Comparison of ENCODE assay signal across 8 cellular contexts in the genomic region with DNA sequence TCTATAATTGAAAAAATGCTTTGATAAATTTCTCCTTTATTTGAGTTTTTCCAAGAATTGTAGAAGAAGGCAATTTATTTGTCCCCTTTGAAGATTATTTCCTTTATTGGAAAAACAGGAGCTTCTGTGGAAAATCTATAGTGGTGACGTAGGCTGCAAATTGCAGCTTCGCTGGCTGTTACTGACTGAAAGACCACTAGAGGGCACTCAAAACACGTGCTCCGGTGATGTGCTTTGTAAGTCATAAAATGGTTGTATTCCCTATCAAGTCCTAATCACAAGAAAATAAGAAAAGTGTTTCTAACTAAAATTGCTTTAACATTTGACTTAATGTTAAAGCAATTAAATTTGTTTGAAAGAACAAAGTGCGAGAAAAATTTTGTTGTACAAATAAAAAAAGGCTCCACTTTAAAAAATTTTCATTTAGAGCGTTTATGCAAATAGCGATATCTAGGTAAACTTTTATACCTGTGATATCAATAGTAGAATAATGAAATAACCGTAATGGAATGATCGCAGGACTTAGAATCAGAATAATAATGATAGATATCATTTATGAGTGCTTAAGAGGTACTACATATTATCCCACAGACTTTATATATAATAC.
DNase-seq lines count a peak whose midpoint lies in the region; ATAC-seq, FAIRE-seq and TF ChIP-seq lines count a peak whose summit lies in the region.

No MANE protein-coding gene starts in this region.

- no peak overlapping the region for H3K4me3 ChIP-seq in foreskin fibroblast (ENCODE audit: low read depth in 1 of 2, low read length in 2 of 2)
- no peak overlapping the region for H3K4me3 ChIP-seq in pancreas

- H3K4me3 Mint-ChIP-seq in CD4-positive, alpha-beta T cell = no peak overlapping the region
- no peak overlapping the region for H3K4me3 Mint-ChIP-seq in stimulated activated effector memory CD8-positive, alpha-beta T cell treated with anti-CD3 and anti-CD28 coated beads, Interleukin-12 subunit alpha, Interleukin-12 subunit beta, amount 100 ng/mL, for 72 hours

- CTCF ChIA-PET in CD4-positive, alpha-beta T cell (lab: Charles Lee) = no interaction called here

- H3K9me3 Mint-ChIP-seq in CD4-positive, alpha-beta T cell = no peaks in the 10 kb centered on the region
- peaks cover 6% of the 10 kb centered on the region for H3K9me3 Mint-ChIP-seq in stimulated activated effector memory CD8-positive, alpha-beta T cell treated with anti-CD3 and anti-CD28 coated beads, Interleukin-12 subunit alpha, Interleukin-12 subunit beta, amount 100 ng/mL, for 72 hours

- H3K27me3 ChIP-seq in CD4-positive, alpha-beta T cell (ENCODE audit: control insufficient read depth, insufficient read depth, low read length) = no peaks in the 10 kb centered on the region
- H3K27me3 ChIP-seq in pancreas = no peaks in the 10 kb centered on the region

- H3K4me1 Mint-ChIP-seq in CD4-positive, alpha-beta T cell (ENCODE audit: low read depth) = no peaks in the 10 kb centered on the region
- H3K4me1 Mint-ChIP-seq in stimulated activated effector memory CD8-positive, alpha-beta T cell treated with anti-CD3 and anti-CD28 coated beads, Interleukin-12 subunit alpha, Interleukin-12 subunit beta, amount 100 ng/mL, for 72 hours = no peaks in the 10 kb centered on the region

- H3K27ac ChIP-seq in CD4-positive, alpha-beta T cell (ENCODE audit: low read depth, low read length) = no peak overlapping the region
- H3K27ac ChIP-seq in pancreas = no peak overlapping the region

- H3K27me3 Mint-ChIP-seq in CD4-positive, alpha-beta T cell = no peaks in the 10 kb centered on the region

- intact Hi-C loops in CD4-positive, alpha-beta T cell (cut with DNase I, micrococcal nuclease) = no loop called here
- intact Hi-C loops in pancreas (cut with DNase I) = no loop called here

- 32 to 36% methylated on average over 9 of the region's 9 CpGs for WGBS in pancreas, 2 donors

- no peaks in the 10 kb centered on the region for H3K36me3 Mint-ChIP-seq in CD4-positive, alpha-beta T cell (ENCODE audit: low read depth)
- H3K36me3 Mint-ChIP-seq in stimulated activated effector memory CD8-positive, alpha-beta T cell treated with anti-CD3 and anti-CD28 coated beads, Interleukin-12 subunit alpha, Interleukin-12 subunit beta, amount 100 ng/mL, for 72 hours = no peaks in the 10 kb centered on the region

- H3K36me3 ChIP-seq in pancreas = no peaks in the 10 kb centered on the region

- ATAC-seq in CD4-positive, alpha-beta T cell (ENCODE audit: poor library complexity) = no peak
- peak; percentile 97 for ATAC-seq in GM18519 (IDR thresholded peaks at IDR 0.05; ENCODE audit: low FRiP score, unreplicated experiment)
- ATAC-seq in HG02938 (IDR thresholded peaks at IDR 0.05; ENCODE audit: unreplicated experiment) = peak; percentile 98
- peak; percentile 80 to 90 (median 90) for ATAC-seq in pancreas
- ATAC-seq in stimulated activated effector memory CD8-positive, alpha-beta T cell treated with anti-CD3 and anti-CD28 coated beads, Interleukin-12 subunit alpha, Interleukin-12 subunit beta, amount 100 ng/mL, for 72 hours = no peak

- DNase-seq in CD4-positive, alpha-beta T cell = no peak
- DNase-seq in NCI-H146 treated with DMSO at 0.1 percent for 48 hours (lab: John Stamatoyannopoulos, UW; ENCODE audit: unreplicated experiment) (peak; percentile 68), UCSD-AML1 (lab: John Stamatoyannopoulos, UW; ENCODE audit: unreplicated experiment) (peak; percentile 19), foreskin fibroblast (peak; percentile 46 to 82), pancreas (peak in 4 of 6 donors; percentile 15 to 56 (median 26))
- no peak for DNase-seq in stimulated activated effector memory CD8-positive, alpha-beta T cell treated with anti-CD3 and anti-CD28 coated beads, Interleukin-12 subunit alpha, Interleukin-12 subunit beta, amount 100 ng/mL, for 72 hours (ENCODE audit: low spot score in 2 of 2)

- POLR2A ChIA-PET in CD4-positive, alpha-beta T cell (lab: Charles Lee) = no interaction called here

- peak; percentile 81 for FAIRE-seq in pancreas (lab: Jason Lieb, UNC)

- no peaks in the 10 kb centered on the region for H3K4me1 ChIP-seq in pancreas

- H3K27ac Mint-ChIP-seq in CD4-positive, alpha-beta T cell = no peak overlapping the region
- no peak overlapping the region for H3K27ac Mint-ChIP-seq in stimulated activated effector memory CD8-positive, alpha-beta T cell treated with anti-CD3 and anti-CD28 coated beads, Interleukin-12 subunit alpha, Interleukin-12 subunit beta, amount 100 ng/mL, for 72 hours

- peak; percentile 60 for TF ChIP-seq CTCF in CD4-positive, alpha-beta T cell (IDR thresholded peaks at IDR 0.05)
- TF ChIP-seq CTCF in foreskin fibroblast (IDR thresholded peaks at IDR 0.05; ENCODE audit: low read depth, low read length) (peak; percentile 81), pancreas (IDR thresholded peaks at IDR 0.05) (peak; percentile 67 to 87 (median 72))

- no peaks in the 10 kb centered on the region for H3K9me3 ChIP-seq in CD4-positive, alpha-beta T cell (ENCODE audit: control insufficient read depth, low read length)
- no peaks in the 10 kb centered on the region for H3K9me3 ChIP-seq in pancreas

Comparison
In these comparisons a context has a peak if more than half of its experiments do, and no peak if none do; other contexts are left out.
1. ATAC-seq: peak in GM18519 (single experiment), HG02938 (single experiment) and pancreas (4 of 4); none in CD4-positive, alpha-beta T cell (single experiment) and stimulated activated effector memory CD8-positive, alpha-beta T cell treated with anti-CD3 and anti-CD28 coated beads, Interleukin-12 subunit alpha, Interleukin-12 subunit beta, amount 100 ng/mL, for 72 hours (single experiment).
2. DNase-seq: peak in NCI-H146 treated with DMSO at 0.1 percent for 48 hours (single experiment), UCSD-AML1 (single experiment), foreskin fibroblast (2 of 2) and pancreas (4 of 6); none in CD4-positive, alpha-beta T cell (0 of 10) and stimulated activated effector memory CD8-positive, alpha-beta T cell treated with anti-CD3 and anti-CD28 coated beads, Interleukin-12 subunit alpha, Interleukin-12 subunit beta, amount 100 ng/mL, for 72 hours (0 of 2).
3. Peak in every context shown above with its lines, with median percentiles within 50 percentile points of each other: CTCF ChIP-seq.